ENCODE assay signal across 1 cellular context in genomic region chr1:61746768-61747167, GRCh38.
TF ChIP-seq lines count a peak whose summit lies in the region.

No MANE protein-coding gene starts in this region.

TF ChIP-seq in SK-N-SH, 30 proteins besides CTCF, POLR2A, EP300 and RAD21 (continued from another document):
- TF ChIP-seq, protein P1, sequence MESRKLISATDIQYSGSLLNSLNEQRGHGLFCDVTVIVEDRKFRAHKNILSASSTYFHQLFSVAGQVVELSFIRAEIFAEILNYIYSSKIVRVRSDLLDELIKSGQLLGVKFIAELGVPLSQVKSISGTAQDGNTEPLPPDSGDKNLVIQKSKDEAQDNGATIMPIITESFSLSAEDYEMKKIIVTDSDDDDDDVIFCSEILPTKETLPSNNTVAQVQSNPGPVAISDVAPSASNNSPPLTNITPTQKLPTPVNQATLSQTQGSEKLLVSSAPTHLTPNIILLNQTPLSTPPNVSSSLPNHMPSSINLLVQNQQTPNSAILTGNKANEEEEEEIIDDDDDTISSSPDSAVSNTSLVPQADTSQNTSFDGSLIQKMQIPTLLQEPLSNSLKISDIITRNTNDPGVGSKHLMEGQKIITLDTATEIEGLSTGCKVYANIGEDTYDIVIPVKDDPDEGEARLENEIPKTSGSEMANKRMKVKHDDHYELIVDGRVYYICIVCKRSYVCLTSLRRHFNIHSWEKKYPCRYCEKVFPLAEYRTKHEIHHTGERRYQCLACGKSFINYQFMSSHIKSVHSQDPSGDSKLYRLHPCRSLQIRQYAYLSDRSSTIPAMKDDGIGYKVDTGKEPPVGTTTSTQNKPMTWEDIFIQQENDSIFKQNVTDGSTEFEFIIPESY (IDR thresholded peaks at IDR 0.05; ENCODE audit: borderline replicate concordance, low read depth): no peak
- TF ChIP-seq, protein P2, sequence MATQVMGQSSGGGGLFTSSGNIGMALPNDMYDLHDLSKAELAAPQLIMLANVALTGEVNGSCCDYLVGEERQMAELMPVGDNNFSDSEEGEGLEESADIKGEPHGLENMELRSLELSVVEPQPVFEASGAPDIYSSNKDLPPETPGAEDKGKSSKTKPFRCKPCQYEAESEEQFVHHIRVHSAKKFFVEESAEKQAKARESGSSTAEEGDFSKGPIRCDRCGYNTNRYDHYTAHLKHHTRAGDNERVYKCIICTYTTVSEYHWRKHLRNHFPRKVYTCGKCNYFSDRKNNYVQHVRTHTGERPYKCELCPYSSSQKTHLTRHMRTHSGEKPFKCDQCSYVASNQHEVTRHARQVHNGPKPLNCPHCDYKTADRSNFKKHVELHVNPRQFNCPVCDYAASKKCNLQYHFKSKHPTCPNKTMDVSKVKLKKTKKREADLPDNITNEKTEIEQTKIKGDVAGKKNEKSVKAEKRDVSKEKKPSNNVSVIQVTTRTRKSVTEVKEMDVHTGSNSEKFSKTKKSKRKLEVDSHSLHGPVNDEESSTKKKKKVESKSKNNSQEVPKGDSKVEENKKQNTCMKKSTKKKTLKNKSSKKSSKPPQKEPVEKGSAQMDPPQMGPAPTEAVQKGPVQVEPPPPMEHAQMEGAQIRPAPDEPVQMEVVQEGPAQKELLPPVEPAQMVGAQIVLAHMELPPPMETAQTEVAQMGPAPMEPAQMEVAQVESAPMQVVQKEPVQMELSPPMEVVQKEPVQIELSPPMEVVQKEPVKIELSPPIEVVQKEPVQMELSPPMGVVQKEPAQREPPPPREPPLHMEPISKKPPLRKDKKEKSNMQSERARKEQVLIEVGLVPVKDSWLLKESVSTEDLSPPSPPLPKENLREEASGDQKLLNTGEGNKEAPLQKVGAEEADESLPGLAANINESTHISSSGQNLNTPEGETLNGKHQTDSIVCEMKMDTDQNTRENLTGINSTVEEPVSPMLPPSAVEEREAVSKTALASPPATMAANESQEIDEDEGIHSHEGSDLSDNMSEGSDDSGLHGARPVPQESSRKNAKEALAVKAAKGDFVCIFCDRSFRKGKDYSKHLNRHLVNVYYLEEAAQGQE (IDR thresholded peaks at IDR 0.05; ENCODE audit: low read depth, low read length): no peak
- TF ChIP-seq YY1 (IDR thresholded peaks at IDR 0.05; ENCODE audit: low read depth) (no peak), FOXM1 (IDR thresholded peaks at IDR 0.05; ENCODE audit: low read depth) (no peak), MEF2A (IDR thresholded peaks at IDR 0.05; ENCODE audit: borderline replicate concordance, low read depth) (no peak), FOSL2 (IDR thresholded peaks at IDR 0.05; ENCODE audit: borderline replicate concordance, low read depth) (no peak)
- TF ChIP-seq, protein P3, sequence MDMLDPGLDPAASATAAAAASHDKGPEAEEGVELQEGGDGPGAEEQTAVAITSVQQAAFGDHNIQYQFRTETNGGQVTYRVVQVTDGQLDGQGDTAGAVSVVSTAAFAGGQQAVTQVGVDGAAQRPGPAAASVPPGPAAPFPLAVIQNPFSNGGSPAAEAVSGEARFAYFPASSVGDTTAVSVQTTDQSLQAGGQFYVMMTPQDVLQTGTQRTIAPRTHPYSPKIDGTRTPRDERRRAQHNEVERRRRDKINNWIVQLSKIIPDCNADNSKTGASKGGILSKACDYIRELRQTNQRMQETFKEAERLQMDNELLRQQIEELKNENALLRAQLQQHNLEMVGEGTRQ (IDR thresholded peaks at IDR 0.05; ENCODE audit: borderline replicate concordance, low read depth, low read length): no peak
